16 cellular contexts compared by ENCODE assay signal in genomic region chr6:84309336-84309735, GRCh38.
DNase-seq lines count a peak whose midpoint lies in the region; ATAC-seq, FAIRE-seq and TF ChIP-seq lines count a peak whose summit lies in the region.
"Had no signal": no experiment of that assay in that cellular context is flagged by ENCODE, and none has a peak within 500 bp of the region (broad histone marks: within the 10 kb centered on the region; RNA-seq: fewer than 3 reads in every experiment).

No MANE protein-coding gene starts in this region.

- TF ChIP-seq CTCF in AG10803 (conservative IDR thresholded peaks at IDR 0.05; ENCODE audit: low read length) (no peak), neural progenitor cell (IDR thresholded peaks at IDR 0.05) (no peak), WTC11 (IDR thresholded peaks at IDR 0.05) (no peak)

- peak; percentile 94 for FAIRE-seq in endometrium (lab: Jason Lieb, UNC)
- FAIRE-seq: HepG2 had no signal

- H3K4me1 Mint-ChIP-seq in neural progenitor cell (no peaks in the 10 kb centered on the region), WTC11 (no peaks in the 10 kb centered on the region)
- H3K4me1 Mint-ChIP-seq: B cell had no signal

- no peak for ATAC-seq in WTC11
- ATAC-seq: CD8-positive, alpha-beta T cell; HepG2 had no signal

- no peaks in the 10 kb centered on the region for H3K27me3 Mint-ChIP-seq in neural progenitor cell (ENCODE audit: insufficient read depth, low read depth)
- no peaks in the 10 kb centered on the region for H3K27me3 Mint-ChIP-seq in WTC11 (ENCODE audit: low read depth)
- H3K27me3 Mint-ChIP-seq: B cell had no signal

- DNase-seq in AG10803 (ENCODE audit: low read depth) = peak; percentile 17
- peak; percentile 5 for DNase-seq in fibroblast of the conjunctiva (ENCODE audit: low read depth)
- DNase-seq in neural progenitor cell (ENCODE audit: low spot score) = no peak
- DNase-seq in stimulated activated CD4-positive, alpha-beta T cell treated with anti-CD3 and anti-CD28 coated beads, Interleukin-1b, Interleukin-23, amount 100 ng/mL, for 48 hours = no peak
- no peak for DNase-seq in NCI-H2196 treated with DMSO at 0.1 percent for 48 hours (lab: John Stamatoyannopoulos, UW; ENCODE audit: unreplicated experiment)
- DNase-seq in WTC11 (ENCODE audit: low spot score) = no peak
- DNase-seq: Calu3; CD8-positive, alpha-beta T cell; DMS79 treated with DMSO at 0.1 percent for 48 hours; GF-D8 had no signal

- H3K9me3 ChIP-seq in neural progenitor cell (ENCODE audit: low read depth) = no peaks in the 10 kb centered on the region
- H3K9me3 ChIP-seq: BLaER1 treated with 17β-estradiol and CSF1 and Interleukin-3, amounts not matched to agents 10 nM and 100 nM; HAP-1 had no signal

- H3K4me2 ChIP-seq in neural progenitor cell = no peak overlapping the region
- H3K4me2 ChIP-seq: BLaER1 treated with 17β-estradiol and CSF1 and Interleukin-3, amounts not matched to agents 10 nM and 100 nM had no signal

- no peak overlapping the region for H3K9ac ChIP-seq in neural progenitor cell
- H3K9ac ChIP-seq: BLaER1 treated with 17β-estradiol and CSF1 and Interleukin-3, amounts not matched to agents 10 nM and 100 nM had no signal

- H3K27me3 ChIP-seq in neural progenitor cell = no peaks in the 10 kb centered on the region
- H3K27me3 ChIP-seq: BLaER1 treated with 17β-estradiol and CSF1 and Interleukin-3, amounts not matched to agents 10 nM and 100 nM had no signal

- no peaks in the 10 kb centered on the region for H3K79me2 ChIP-seq in neural progenitor cell (ENCODE audit: low read depth)

- no peak overlapping the region for H3K27ac Mint-ChIP-seq in neural progenitor cell
- H3K27ac Mint-ChIP-seq in WTC11 = no peak overlapping the region
- H3K27ac Mint-ChIP-seq: B cell; CD8-positive, alpha-beta T cell had no signal

- H3K9me3 Mint-ChIP-seq in neural progenitor cell (no peaks in the 10 kb centered on the region), WTC11 (no peaks in the 10 kb centered on the region)
- H3K9me3 Mint-ChIP-seq: CD8-positive, alpha-beta T cell had no signal

- H4K20me1 ChIP-seq in neural progenitor cell (ENCODE audit: low read depth) = no peaks in the 10 kb centered on the region
- H4K20me1 ChIP-seq: BLaER1 treated with 17β-estradiol and CSF1 and Interleukin-3, amounts not matched to agents 10 nM and 100 nM had no signal

- H3K4me3 Mint-ChIP-seq in neural progenitor cell (no peak overlapping the region), WTC11 (no peak overlapping the region)
- H3K4me3 Mint-ChIP-seq: B cell; CD8-positive, alpha-beta T cell had no signal

- no peaks in the 10 kb centered on the region for H3K4me1 ChIP-seq in neural progenitor cell
- H3K4me1 ChIP-seq: HAP-1 had no signal

- H3K36me3 ChIP-seq in neural progenitor cell = no peaks in the 10 kb centered on the region
- H3K36me3 ChIP-seq: BLaER1 treated with 17β-estradiol and CSF1 and Interleukin-3, amounts not matched to agents 10 nM and 100 nM; HAP-1 had no signal

- CTCF ChIA-PET in WTC11 (lab: Charles Lee) = interaction anchor here (0.9 kb wide), 1 partner anchor 82 kb away, joined by 3 read pairs; the partner anchor contains the start of gene CEP162

- H3K4me3 ChIP-seq in AG10803 (ENCODE audit: low read length) (no peak overlapping the region), neural progenitor cell (no peak overlapping the region)
- H3K4me3 ChIP-seq: BLaER1 treated with 17β-estradiol and CSF1 and Interleukin-3, amounts not matched to agents 10 nM and 100 nM; HAP-1 had no signal

- POLR2A ChIA-PET in WTC11 (lab: Charles Lee) = no interaction called here

- H3K27ac ChIP-seq in neural progenitor cell = no peak overlapping the region
- H3K27ac ChIP-seq: 22Rv1; BLaER1 treated with 17β-estradiol and CSF1 and Interleukin-3, amounts not matched to agents 10 nM and 100 nM had no signal

- H3F3A ChIP-seq in neural progenitor cell (ENCODE audit: low read depth) = no peaks in the 10 kb centered on the region

- no peaks in the 10 kb centered on the region for H3K36me3 Mint-ChIP-seq in neural progenitor cell
- H3K36me3 Mint-ChIP-seq in WTC11 = no peaks in the 10 kb centered on the region
- H3K36me3 Mint-ChIP-seq: CD8-positive, alpha-beta T cell had no signal

- peak overlapping the region; percentile 18 for H2AFZ ChIP-seq in neural progenitor cell (replicated peaks)

TF ChIP-seq in WTC11, 78 proteins besides CTCF, POLR2A, EP300 and RAD21:
- TF ChIP-seq NFE2L1 (CRISPR knock-in tag; IDR thresholded peaks at IDR 0.05) = no peak
- TF ChIP-seq GABPB1 (CRISPR knock-in tag; IDR thresholded peaks at IDR 0.05) = no peak
- TF ChIP-seq MYBL2 (CRISPR knock-in tag; IDR thresholded peaks at IDR 0.05) = no peak
- no peak for TF ChIP-seq PREB (CRISPR knock-in tag; IDR thresholded peaks at IDR 0.05; ENCODE audit: borderline replicate concordance)
- TF ChIP-seq ATF1 (CRISPR knock-in tag; IDR thresholded peaks at IDR 0.05) = no peak
- TF ChIP-seq ZBTB21 (CRISPR knock-in tag; IDR thresholded peaks at IDR 0.05; ENCODE audit: borderline replicate concordance) = no peak
- no peak for TF ChIP-seq RORB (CRISPR knock-in tag; IDR thresholded peaks at IDR 0.05)

Comparison
In these comparisons a context has a peak if more than half of its experiments do, and no peak if none do; other contexts are left out.
1. DNase-seq: peak in AG10803 (single experiment) and fibroblast of the conjunctiva (single experiment); none in neural progenitor cell (single experiment), stimulated activated CD4-positive, alpha-beta T cell treated with anti-CD3 and anti-CD28 coated beads, Interleukin-1b, Interleukin-23, amount 100 ng/mL, for 48 hours (single experiment), NCI-H2196 treated with DMSO at 0.1 percent for 48 hours (single experiment) and WTC11 (single experiment).